In genomic region chr11:18720086-18720810, GRCh38 we compare ENCODE assay signal across 9 cellular contexts. TPM values are rescaled to one million over a fixed set of nuclear protein-coding genes. Genes with fewer than 3 reads are reported as not detected.
A peak's percentile ranks its signal among the peaks of the same experiment; 100 is the strongest.
DNase-seq lines count a peak whose midpoint lies in the region; ATAC-seq and TF ChIP-seq lines count a peak whose summit lies in the region.
"Had no signal": no experiment of that assay in that cellular context is flagged by ENCODE, and none has a peak within 500 bp of the region (broad histone marks: within the 10 kb centered on the region; RNA-seq: fewer than 3 reads in every experiment).

No MANE protein-coding gene starts in this region.

- no peaks in the 10 kb centered on the region for H3K9me3 Mint-ChIP-seq in CD8-positive, alpha-beta memory T cell
- H3K9me3 Mint-ChIP-seq in effector memory CD8-positive, alpha-beta T cell, result no peaks in the 10 kb centered on the region
- H3K9me3 Mint-ChIP-seq in neural progenitor cell, result no peaks in the 10 kb centered on the region

- peaks cover 0 to 3% (median 0%) of the 10 kb centered on the region in 3 donors for H3K36me3 Mint-ChIP-seq in CD8-positive, alpha-beta memory T cell
- H3K36me3 Mint-ChIP-seq in effector memory CD8-positive, alpha-beta T cell (ENCODE audit: insufficient read depth), result no peaks in the 10 kb centered on the region
- H3K36me3 Mint-ChIP-seq in neural progenitor cell, result no peaks in the 10 kb centered on the region

- peak overlapping the region in 4 of 8 donors; percentile 84 to 96 (median 94) for H3K27ac Mint-ChIP-seq in CD8-positive, alpha-beta memory T cell
- H3K27ac Mint-ChIP-seq in effector memory CD8-positive, alpha-beta T cell, result no peak overlapping the region
- no peak overlapping the region for H3K27ac Mint-ChIP-seq in neural progenitor cell

- no peak for DNase-seq in CD8-positive, alpha-beta memory T cell
- DNase-seq in NCI-H2227 (lab: John Stamatoyannopoulos, UW; ENCODE audit: unreplicated experiment) (peak; percentile 60), neural progenitor cell (ENCODE audit: low spot score) (peak; percentile 29)
- DNase-seq in effector memory CD8-positive, alpha-beta T cell, result no peak

- H3K9me3 ChIP-seq in CD8-positive, alpha-beta memory T cell (ENCODE audit: low read length), result no peaks in the 10 kb centered on the region
- H3K9me3 ChIP-seq in neural progenitor cell (ENCODE audit: low read depth), result no peaks in the 10 kb centered on the region

- H3K27me3 Mint-ChIP-seq in CD8-positive, alpha-beta memory T cell, result peaks cover 2 to 3% of the 10 kb centered on the region in 2 donors
- peaks cover 0 to under 1% of the 10 kb centered on the region in 2 donors for H3K27me3 Mint-ChIP-seq in effector memory CD8-positive, alpha-beta T cell
- H3K27me3 Mint-ChIP-seq in neural progenitor cell (ENCODE audit: insufficient read depth, low read depth), result peaks cover 25% of the 10 kb centered on the region

- no peaks in the 10 kb centered on the region for H3K79me2 ChIP-seq in neural progenitor cell (ENCODE audit: low read depth)

- H4K20me1 ChIP-seq in neural progenitor cell (ENCODE audit: low read depth), result no peaks in the 10 kb centered on the region

- peaks cover 4 to 12% (median 9%) of the 10 kb centered on the region in 3 donors for H3K4me1 Mint-ChIP-seq in CD8-positive, alpha-beta memory T cell
- peaks cover 0 to 16% of the 10 kb centered on the region in 2 donors for H3K4me1 Mint-ChIP-seq in effector memory CD8-positive, alpha-beta T cell (ENCODE audit: low read depth in 2 of 2)
- H3K4me1 Mint-ChIP-seq in neural progenitor cell, result peaks cover 11% of the 10 kb centered on the region

- peak overlapping the region; percentile 94 for H3K4me2 ChIP-seq in neural progenitor cell

- H3K4me1 ChIP-seq in CD8-positive, alpha-beta memory T cell (ENCODE audit: insufficient read depth, low read length), result no peaks in the 10 kb centered on the region
- peaks cover 6% of the 10 kb centered on the region for H3K4me1 ChIP-seq in neural progenitor cell

- H3K4me3 Mint-ChIP-seq in CD8-positive, alpha-beta memory T cell, result peak overlapping the region in 6 of 7 donors; percentile 83 to 94 (median 94)
- H3K4me3 Mint-ChIP-seq in effector memory CD8-positive, alpha-beta T cell, result peak overlapping the region; percentile 90 to 96
- H3K4me3 Mint-ChIP-seq in neural progenitor cell, result peak overlapping the region; percentile 85

- H3K9ac ChIP-seq in neural progenitor cell, result no peak overlapping the region

- CTCF ChIA-PET in CD8-positive, alpha-beta memory T cell (lab: Charles Lee), result interaction anchor here (0.6 to 5.1 kb wide), 3 partner anchors 11 to 48 kb away, joined by 3 to 44 read pairs (median 34); no protein-coding TSS in a partner anchor

- no peak overlapping the region for H3K4me3 ChIP-seq in CD8-positive, alpha-beta memory T cell (ENCODE audit: low read length)
- H3K4me3 ChIP-seq in neural progenitor cell, result peak overlapping the region; percentile 64

- POLR2A ChIA-PET in CD8-positive, alpha-beta memory T cell (lab: Charles Lee), result no interaction called here

- ATAC-seq in effector memory CD8-positive, alpha-beta T cell (replicated peaks), result no peak
- ATAC-seq in HG03378 (IDR thresholded peaks at IDR 0.05; ENCODE audit: unreplicated experiment) (no peak), HG02885 (IDR thresholded peaks at IDR 0.05; ENCODE audit: poor library complexity, unreplicated experiment) (no peak), GM21529 (IDR thresholded peaks at IDR 0.05; ENCODE audit: unreplicated experiment) (no peak), HG02678 (IDR thresholded peaks at IDR 0.05; ENCODE audit: unreplicated experiment) (no peak)

- H3K27ac ChIP-seq in CD8-positive, alpha-beta memory T cell (ENCODE audit: low read depth, low read length), result no peak overlapping the region
- H3K27ac ChIP-seq in neural progenitor cell, result no peak overlapping the region

- no peaks in the 10 kb centered on the region for H3K36me3 ChIP-seq in CD8-positive, alpha-beta memory T cell (ENCODE audit: insufficient read depth, low read length)
- no peaks in the 10 kb centered on the region for H3K36me3 ChIP-seq in neural progenitor cell

- no peaks in the 10 kb centered on the region for H3K27me3 ChIP-seq in CD8-positive, alpha-beta memory T cell (ENCODE audit: insufficient read depth, low read length, poor library complexity, severe bottlenecking)
- peaks cover 38% of the 10 kb centered on the region for H3K27me3 ChIP-seq in neural progenitor cell

- peak overlapping the region; percentile 90 for H2AFZ ChIP-seq in neural progenitor cell (replicated peaks)

- peaks cover 6% of the 10 kb centered on the region for H3F3A ChIP-seq in neural progenitor cell (ENCODE audit: low read depth)

- no peak for TF ChIP-seq CTCF in neural progenitor cell (IDR thresholded peaks at IDR 0.05)

RNA-seq across cellular contexts. Expression of gene IGSF22, which starts 5.7 kb away (rescaled TPM):
- total RNA-seq in CD8-positive, alpha-beta memory T cell, result under 1 TPM; 0.20 to 0.33 TPM
- 6.1 TPM for polyA plus RNA-seq in CD8-positive, alpha-beta memory T cell
- 0.41 TPM in 1 of 2 replicates, not detected in the other for total RNA-seq in neural progenitor cell (ENCODE audit: low replicate concordance)
- total RNA-seq: NCI-H460 had no signal

RNA-seq across cellular contexts. Expression of gene TMEM86A, which starts 21.7 kb away (rescaled TPM):
- total RNA-seq in CD8-positive, alpha-beta memory T cell, result 1 to 10 TPM; 1.0 to 1.3 TPM
- polyA plus RNA-seq in CD8-positive, alpha-beta memory T cell, result 0.54 TPM
- total RNA-seq in neural progenitor cell (ENCODE audit: low replicate concordance), result 0.87 TPM in 1 of 2 replicates, not detected in the other
- total RNA-seq: NCI-H460 had no signal

Comparison
In these comparisons a context has a peak if more than half of its experiments do, and no peak if none do; other contexts are left out.
1. DNase-seq: peak in NCI-H2227 (single experiment) and neural progenitor cell (single experiment); none in CD8-positive, alpha-beta memory T cell (0 of 5) and effector memory CD8-positive, alpha-beta T cell (0 of 3).
2. Peak in every context shown above with its lines, with median percentiles within 50 percentile points of each other: H3K4me3 Mint-ChIP-seq.